In genomic region chr14:104351849-104352492, GRCh38 we compare ENCODE assay signal across 24 cellular contexts.
"Had no signal": no experiment of that assay in that cellular context is flagged by ENCODE, and none has a peak within 500 bp of the region (broad histone marks: within the 10 kb centered on the region; RNA-seq: fewer than 3 reads in every experiment).

No MANE protein-coding gene starts in this region.

- H3K4me3 Mint-ChIP-seq: naive thymus-derived CD4-positive, alpha-beta T cell; natural killer cell treated with Interleukin-12 subunit alpha and Interleukin-12 subunit beta and Interleukin-15 and Interleukin-18, amount 100 ng/mL, for 72 hours; stimulated activated naive B cell treated with anti-CD40 and anti-IgM and Interleukin-4, amounts not matched to agents 10 μg/mL and 1 μg/mL and 100 μg/mL, for 72 hours; type B pancreatic cell had no signal

- H3K27ac ChIP-seq: hepatocyte, left ventricle myocardium inferior, pancreas, prostate gland, stomach, testis, thyroid gland, uterus had no signal

- H3K4me1 Mint-ChIP-seq: stimulated activated naive B cell treated with anti-CD40 and anti-IgM and Interleukin-4, amounts not matched to agents 10 μg/mL and 1 μg/mL and 100 μg/mL, for 72 hours had no signal

- H3K27me3 ChIP-seq: hepatocyte, pancreas, testis, thyroid gland, uterus had no signal

- H3K9me3 Mint-ChIP-seq: natural killer cell treated with Interleukin-12 subunit alpha and Interleukin-12 subunit beta and Interleukin-15 and Interleukin-18, amount 100 ng/mL, for 72 hours; type B pancreatic cell had no signal

- FAIRE-seq: pancreas had no signal

- H3K36me3 Mint-ChIP-seq: natural killer cell treated with Interleukin-12 subunit alpha and Interleukin-12 subunit beta and Interleukin-15 and Interleukin-18, amount 100 ng/mL, for 72 hours; stimulated activated naive B cell treated with anti-CD40 and anti-IgM and Interleukin-4, amounts not matched to agents 10 μg/mL and 1 μg/mL and 100 μg/mL, for 72 hours; type B pancreatic cell had no signal

- H3K36me3 ChIP-seq: left ventricle myocardium inferior, pancreas, prostate gland, stomach, thyroid gland, uterus had no signal

- DNase-seq: left ventricle myocardium inferior; mesendoderm; midbrain; mucosa of descending colon; naive thymus-derived CD4-positive, alpha-beta T cell; pancreas; retina; right cardiac atrium; stimulated activated CD4-positive, alpha-beta T cell treated with anti-CD3 and anti-CD28 coated beads, Interleukin-1b, Interleukin-23, amount 100 ng/mL, for 48 hours; stimulated activated CD4-positive, alpha-beta T cell treated with anti-CD3 and anti-CD28 coated beads, Interleukin-2, amount 100 ng/mL, for 48 hours; stimulated activated CD4-positive, alpha-beta T cell treated with anti-CD3 and anti-CD28 coated beads, Interleukin-4, amount 100 ng/mL, for 4 hours; stimulated activated CD8-positive, alpha-beta memory T cell treated with anti-CD3 and anti-CD28 coated beads, Interleukin-4, amount 100 ng/mL, for 48 hours; stimulated activated naive B cell treated with anti-CD40 and anti-IgM and Interleukin-4, amounts not matched to agents 10 μg/mL and 1 μg/mL and 100 μg/mL, for 72 hours; stimulated activated naive CD8-positive, alpha-beta T cell treated with anti-CD3 and anti-CD28 coated beads, Interleukin-15, Interleukin-2, amounts not matched to agents 100 U/mL and 50 U/mL, for 24 hours; testis; thyroid gland had no signal

- H3K4me3 ChIP-seq: hepatocyte, left ventricle myocardium inferior, lung, mucosa of descending colon, pancreas, prostate gland, smooth muscle cell, stomach, testis, thyroid gland, uterus had no signal

- H3K27ac Mint-ChIP-seq: natural killer cell treated with Interleukin-12 subunit alpha and Interleukin-12 subunit beta and Interleukin-15 and Interleukin-18, amount 100 ng/mL, for 72 hours; stimulated activated naive B cell treated with anti-CD40 and anti-IgM and Interleukin-4, amounts not matched to agents 10 μg/mL and 1 μg/mL and 100 μg/mL, for 72 hours; type B pancreatic cell had no signal

- H3K4me1 ChIP-seq: pancreas, prostate gland, stomach, uterus had no signal

- ATAC-seq: mucosa of descending colon; naive thymus-derived CD4-positive, alpha-beta T cell; natural killer cell treated with Interleukin-12 subunit alpha and Interleukin-12 subunit beta and Interleukin-15 and Interleukin-18, amount 100 ng/mL, for 72 hours; pancreas; right cardiac atrium; stimulated activated naive B cell treated with anti-CD40 and anti-IgM and Interleukin-4, amounts not matched to agents 10 μg/mL and 1 μg/mL and 100 μg/mL, for 72 hours; stimulated activated naive CD8-positive, alpha-beta T cell treated with anti-CD3 and anti-CD28 coated beads, Interleukin-15, Interleukin-2, amounts not matched to agents 100 U/mL and 50 U/mL, for 24 hours had no signal

- H3K9me3 ChIP-seq: mucosa of descending colon, pancreas, prostate gland, testis, thyroid gland, uterus had no signal
